Comparison of ENCODE assay signal across 15 cellular contexts in genomic region chr13:110627761-110628476, GRCh38. TPM values are rescaled to one million over a fixed set of nuclear protein-coding genes. Genes with fewer than 3 reads are reported as not detected.
DNase-seq lines count a peak whose midpoint lies in the region; ATAC-seq and TF ChIP-seq lines count a peak whose summit lies in the region.
"Had no signal": no experiment of that assay in that cellular context is flagged by ENCODE, and none has a peak within 500 bp of the region (broad histone marks: within the 10 kb centered on the region; RNA-seq: fewer than 3 reads in every experiment).

No MANE protein-coding gene starts in this region.

- no peaks in the 10 kb centered on the region for H3K4me1 ChIP-seq in naive thymus-derived CD4-positive, alpha-beta T cell (ENCODE audit: control insufficient read depth in 2 of 2, insufficient read depth in 2 of 2, low read length in 2 of 2)

- peak; percentile 30 for ATAC-seq in stimulated activated naive CD8-positive, alpha-beta T cell treated with anti-CD3 and anti-CD28 coated beads, Interleukin-15, amount 100 ng/mL, for 72 hours
- no peak for ATAC-seq in stimulated activated naive CD8-positive, alpha-beta T cell treated with anti-CD3 and anti-CD28 coated beads, Interleukin-15, Interleukin-2, amounts not matched to agents 100 U/mL and 50 U/mL, for 24 hours
- no peak for ATAC-seq in naive thymus-derived CD4-positive, alpha-beta T cell
- ATAC-seq in GM18505 (IDR thresholded peaks at IDR 0.05; ENCODE audit: unreplicated experiment) (no peak), GM19452 (IDR thresholded peaks at IDR 0.05; ENCODE audit: unreplicated experiment) (no peak), HG03439 (IDR thresholded peaks at IDR 0.05; ENCODE audit: unreplicated experiment) (no peak)

- no peaks in the 10 kb centered on the region for H3K9me3 Mint-ChIP-seq in stimulated activated naive CD8-positive, alpha-beta T cell treated with anti-CD3 and anti-CD28 coated beads, Interleukin-15, amount 100 ng/mL, for 72 hours
- H3K9me3 Mint-ChIP-seq in naive thymus-derived CD4-positive, alpha-beta T cell: no peaks in the 10 kb centered on the region
- H3K9me3 Mint-ChIP-seq: activated naive CD8-positive, alpha-beta T cell treated with anti-CD3 and anti-CD28 coated beads, Interleukin-2, amount 10 ng/mL, durations not matched to agents 7 days and 5 days had no signal

- peaks cover 60% of the 10 kb centered on the region for H3K4me1 Mint-ChIP-seq in stimulated activated naive CD8-positive, alpha-beta T cell treated with anti-CD3 and anti-CD28 coated beads, Interleukin-15, amount 100 ng/mL, for 72 hours
- H3K4me1 Mint-ChIP-seq in naive thymus-derived CD4-positive, alpha-beta T cell: peaks cover 29 to 57% (median 51%) of the 10 kb centered on the region in 7 donors

- peak overlapping the region; percentile 15 for H3K27ac ChIP-seq in epithelial cell of prostate
- H3K27ac ChIP-seq in naive thymus-derived CD4-positive, alpha-beta T cell (ENCODE audit: low read depth, low read length): no peak overlapping the region
- H3K27ac ChIP-seq: upper lobe of left lung had no signal

- no peaks in the 10 kb centered on the region for H3K9me3 ChIP-seq in naive thymus-derived CD4-positive, alpha-beta T cell (ENCODE audit: control insufficient read depth in 2 of 3, low read length in 3 of 3)
- H3K9me3 ChIP-seq: upper lobe of left lung had no signal

- H3K4me3 Mint-ChIP-seq in stimulated activated naive CD8-positive, alpha-beta T cell treated with anti-CD3 and anti-CD28 coated beads, Interleukin-15, amount 100 ng/mL, for 72 hours: no peak overlapping the region
- no peak overlapping the region for H3K4me3 Mint-ChIP-seq in naive thymus-derived CD4-positive, alpha-beta T cell
- H3K4me3 Mint-ChIP-seq: activated naive CD8-positive, alpha-beta T cell treated with anti-CD3 and anti-CD28 coated beads, Interleukin-2, amount 10 ng/mL, durations not matched to agents 7 days and 5 days had no signal

- CTCF ChIA-PET in naive thymus-derived CD4-positive, alpha-beta T cell (lab: Charles Lee): no interaction called here

- peaks cover 0 to 71% (median 7%) of the 10 kb centered on the region in 3 experiments for H3K36me3 ChIP-seq in naive thymus-derived CD4-positive, alpha-beta T cell (ENCODE audit: control insufficient read depth in 2 of 3, insufficient read depth in 3 of 3, low read length in 3 of 3)

- no peaks in the 10 kb centered on the region for H3K27me3 ChIP-seq in naive thymus-derived CD4-positive, alpha-beta T cell (ENCODE audit: control insufficient read depth in 2 of 2, insufficient read depth in 2 of 2, low read length in 2 of 2)
- H3K27me3 ChIP-seq: upper lobe of left lung had no signal

- POLR2A ChIA-PET in naive thymus-derived CD4-positive, alpha-beta T cell (lab: Charles Lee): no interaction called here

- H3K27ac Mint-ChIP-seq in stimulated activated naive CD8-positive, alpha-beta T cell treated with anti-CD3 and anti-CD28 coated beads, Interleukin-15, amount 100 ng/mL, for 72 hours: no peak overlapping the region
- H3K27ac Mint-ChIP-seq in naive thymus-derived CD4-positive, alpha-beta T cell: peak overlapping the region in 6 of 9 donors; percentile 41 to 76 (median 58)
- H3K27ac Mint-ChIP-seq: activated naive CD8-positive, alpha-beta T cell treated with anti-CD3 and anti-CD28 coated beads, Interleukin-2, amount 10 ng/mL, durations not matched to agents 7 days and 5 days had no signal

- H3K27me3 Mint-ChIP-seq in stimulated activated naive CD8-positive, alpha-beta T cell treated with anti-CD3 and anti-CD28 coated beads, Interleukin-15, amount 100 ng/mL, for 72 hours: no peaks in the 10 kb centered on the region
- H3K27me3 Mint-ChIP-seq in naive thymus-derived CD4-positive, alpha-beta T cell: no peaks in the 10 kb centered on the region
- H3K27me3 Mint-ChIP-seq: activated naive CD8-positive, alpha-beta T cell treated with anti-CD3 and anti-CD28 coated beads, Interleukin-2, amount 10 ng/mL, durations not matched to agents 7 days and 5 days had no signal

- no peak for DNase-seq in stimulated activated naive CD8-positive, alpha-beta T cell treated with anti-CD3 and anti-CD28 coated beads, Interleukin-15, amount 100 ng/mL, for 72 hours
- no peak for DNase-seq in stimulated activated naive CD8-positive, alpha-beta T cell treated with anti-CD3 and anti-CD28 coated beads, Interleukin-15, Interleukin-2, amounts not matched to agents 100 U/mL and 50 U/mL, for 24 hours
- no peak for DNase-seq in epithelial cell of prostate (ENCODE audit: low read depth, low spot score)
- DNase-seq in naive thymus-derived CD4-positive, alpha-beta T cell: no peak
- DNase-seq in AG08395 (ENCODE audit: low spot score): no peak
- DNase-seq: activated CD8-positive, alpha-beta memory T cell treated with anti-CD3 and anti-CD28 coated beads, Interleukin-2, amount 50 U/mL, for 48 hours; activated naive CD8-positive, alpha-beta T cell treated with anti-CD3 and anti-CD28 coated beads, Interleukin-2, amount 10 ng/mL, durations not matched to agents 7 days and 5 days; kidney glomerular epithelial cell; NCI-H446; retina; stimulated activated CD4-positive, alpha-beta T cell treated with anti-CD3 and anti-CD28 coated beads, Interleukin-2, amount 100 ng/mL, for 24 hours; upper lobe of left lung had no signal

- intact Hi-C loops in naive thymus-derived CD4-positive, alpha-beta T cell (cut with micrococcal nuclease): no loop called here

- no peak for TF ChIP-seq POLR2A in GM18505 (IDR thresholded peaks at IDR 0.05; ENCODE audit: borderline replicate concordance, extremely low read depth, insufficient read depth, insufficient read length)

- H3K36me3 Mint-ChIP-seq in naive thymus-derived CD4-positive, alpha-beta T cell: peaks cover 3 to 30% (median 10%) of the 10 kb centered on the region in 5 donors

- no peak overlapping the region for H3K4me3 ChIP-seq in naive thymus-derived CD4-positive, alpha-beta T cell (ENCODE audit: low read length)
- H3K4me3 ChIP-seq: upper lobe of left lung had no signal

RNA-seq across cellular contexts. Expression of gene NAXD, which starts 12.6 kb away (rescaled TPM):
- 10 to 100 TPM; 17.2 to 34.1 (median 25.9) TPM for total RNA-seq in naive thymus-derived CD4-positive, alpha-beta T cell
- polyA plus RNA-seq in naive thymus-derived CD4-positive, alpha-beta T cell: 10 to 100 TPM; 18.8 to 35.4 TPM

Comparison
In these comparisons a context has a peak if more than half of its experiments do, and no peak if none do; other contexts are left out.
1. H3K27ac Mint-ChIP-seq: peak in naive thymus-derived CD4-positive, alpha-beta T cell (6 of 9); none in stimulated activated naive CD8-positive, alpha-beta T cell treated with anti-CD3 and anti-CD28 coated beads, Interleukin-15, amount 100 ng/mL, for 72 hours (0 of 2).